ENCODE assay signal across 14 cellular contexts in the genomic region with DNA sequence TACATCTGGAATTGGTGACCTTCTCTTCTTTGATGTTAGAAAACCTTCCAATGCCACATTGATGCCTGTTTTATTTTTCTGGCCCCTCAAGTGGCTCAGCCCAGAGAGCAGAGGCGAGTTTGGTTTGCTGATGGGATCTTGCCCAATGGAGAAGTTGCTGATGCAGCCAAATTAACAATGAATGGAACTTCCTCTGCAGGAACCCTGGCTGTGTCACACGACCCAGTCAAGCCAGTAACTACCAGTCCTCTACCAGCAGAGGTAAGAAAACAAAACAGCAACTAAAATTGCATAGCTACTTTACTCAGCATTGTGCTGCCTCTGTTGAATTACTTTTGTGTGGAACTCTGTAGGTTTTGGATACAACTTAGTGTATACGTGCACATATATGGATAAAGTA.
A peak's percentile ranks its signal among the peaks of the same experiment; 100 is the strongest.
DNase-seq lines count a peak whose midpoint lies in the region; ATAC-seq and TF ChIP-seq lines count a peak whose summit lies in the region.
"Had no signal": no experiment of that assay in that cellular context is flagged by ENCODE, and none has a peak within 500 bp of the region (broad histone marks: within the 10 kb centered on the region; RNA-seq: fewer than 3 reads in every experiment).

No MANE protein-coding gene starts in this region.

- TF ChIP-seq CTCF in A673 (conservative IDR thresholded peaks at IDR 0.05; ENCODE audit: low read depth, low read length), result no peak
- TF ChIP-seq CTCF in brain microvascular endothelial cell (IDR thresholded peaks at IDR 0.05; ENCODE audit: low read depth, low read length, missing control alignments), result no peak

- H3K4me1 ChIP-seq in A673 (ENCODE audit: insufficient read depth, low read length, poor library complexity, severe bottlenecking) (no peaks in the 10 kb centered on the region), HUES48 (ENCODE audit: control insufficient read depth, insufficient read depth, low read length) (peaks cover 11% of the 10 kb centered on the region; the same call in 1 of the 2 replicates)
- H3K4me1 ChIP-seq: uterus had no signal

- no TSS peak for BruUV-seq in A673 (replicated peaks; lab: Mats Ljungman, UMichigan)

- DNase-seq in A673 (ENCODE audit: low spot score) (peak; percentile 22), brain microvascular endothelial cell (peak; percentile 18), iris pigment epithelial cell (ENCODE audit: low read depth) (peak; percentile 51), AG08395 (ENCODE audit: low spot score) (no peak), T1000 (lab: John Stamatoyannopoulos, UW) (no peak)
- no peak for DNase-seq in stimulated activated CD8-positive, alpha-beta memory T cell treated with anti-CD3 and anti-CD28 coated beads, Interleukin-4, amount 100 ng/mL, for 48 hours
- DNase-seq: activated CD4-positive, alpha-beta T cell treated with anti-CD3 and anti-CD28 coated beads, Interleukin-2, amount 10 ng/mL, durations not matched to agents 7 days and 5 days; natural killer cell; NCI-H1417 treated with DMSO at 0.1 percent for 48 hours; NCI-H69; uterus had no signal

- H3K9ac ChIP-seq in HUES48 (ENCODE audit: low read depth, low read length), result no peak overlapping the region

- no peak for ATAC-seq in GM18868 (IDR thresholded peaks at IDR 0.05; ENCODE audit: unreplicated experiment)
- ATAC-seq: natural killer cell, SK-N-SH treated with all-trans-retinoic acid at 6 μM for 48 hours had no signal

- H3K9me3 ChIP-seq in A673 (ENCODE audit: low read depth, low read length, poor library complexity, severe bottlenecking) (no peaks in the 10 kb centered on the region), HUES48 (ENCODE audit: control insufficient read depth, insufficient read depth, low read length) (no peaks in the 10 kb centered on the region)
- H3K9me3 ChIP-seq: uterus had no signal

- no peak overlapping the region for H3K4me3 ChIP-seq in A673 (ENCODE audit: low read depth, low read length, poor library complexity, severe bottlenecking)
- H3K4me3 ChIP-seq in HUES48 (ENCODE audit: low read depth, low read length), result no peak overlapping the region
- no peak overlapping the region for H3K4me3 ChIP-seq in brain microvascular endothelial cell (ENCODE audit: low read depth, low read length)
- H3K4me3 ChIP-seq: uterus had no signal

- CTCF ChIA-PET in A673 (lab: Charles Lee), result no interaction called here

- no peaks in the 10 kb centered on the region for H3K27me3 ChIP-seq in A673 (replicated peaks; ENCODE audit: insufficient read depth, low read depth, low read length, poor library complexity)
- H3K27me3 ChIP-seq in HUES48 (ENCODE audit: control insufficient read depth, insufficient read depth, low read length), result no peaks in the 10 kb centered on the region
- no peaks in the 10 kb centered on the region for H3K27me3 ChIP-seq in brain microvascular endothelial cell (replicated peaks)
- H3K27me3 ChIP-seq: uterus had no signal

- H3K27ac ChIP-seq in A673 (ENCODE audit: low read depth, low read length, poor library complexity, severe bottlenecking) (no peak overlapping the region), HUES48 (ENCODE audit: low read depth, low read length) (peak overlapping the region; percentile 44), brain microvascular endothelial cell (no peak overlapping the region)
- H3K27ac ChIP-seq: uterus had no signal

- in situ Hi-C loops in brain microvascular endothelial cell (cut with HindIII; ENCODE audit: low pct_ligation_motif_present, low sequenced_read_pairs), result no loop called here

- H3K36me3 ChIP-seq in A673 (ENCODE audit: insufficient read depth, low read length, poor library complexity, severe bottlenecking), result no peaks in the 10 kb centered on the region
- no peaks in the 10 kb centered on the region for H3K36me3 ChIP-seq in HUES48 (ENCODE audit: control insufficient read depth, insufficient read depth, low read length)
- H3K36me3 ChIP-seq in brain microvascular endothelial cell (replicated peaks), result no peaks in the 10 kb centered on the region
- H3K36me3 ChIP-seq: uterus had no signal

- intact Hi-C loops in A673 (cut with micrococcal nuclease; ENCODE audit: unreplicated experiment), result no loop called here

- POLR2A ChIA-PET in A673 (lab: Charles Lee; ENCODE audit: low non-redundant PET), result no interaction called here

Comparison
In these comparisons a context has a peak if more than half of its experiments do, and no peak if none do; other contexts are left out.
1. DNase-seq: peak in A673 (single experiment), brain microvascular endothelial cell (single experiment) and iris pigment epithelial cell (single experiment); none in AG08395 (single experiment), T1000 (single experiment) and stimulated activated CD8-positive, alpha-beta memory T cell treated with anti-CD3 and anti-CD28 coated beads, Interleukin-4, amount 100 ng/mL, for 48 hours (single experiment).